In the genomic region with DNA sequence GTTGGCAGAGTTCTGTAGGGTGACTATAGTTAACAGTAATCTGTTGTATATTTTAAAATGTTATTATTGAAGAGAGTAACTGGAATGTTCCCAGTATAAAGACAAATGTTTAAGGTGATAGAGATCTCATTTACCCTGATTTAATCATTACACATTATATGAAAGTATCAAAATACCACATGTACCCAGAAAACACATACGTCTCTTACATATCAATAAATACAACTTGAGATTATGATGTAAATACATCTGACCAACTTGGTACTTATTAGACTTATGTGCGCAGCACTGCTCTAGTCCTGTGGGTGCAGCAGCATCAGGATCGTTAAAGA, we compare ENCODE assay signal across 7 cellular contexts. TPM values are rescaled to one million over a fixed set of nuclear protein-coding genes. Genes with fewer than 3 reads are reported as not detected.
DNase-seq lines count a peak whose midpoint lies in the region; ATAC-seq lines count a peak whose summit lies in the region.

No MANE protein-coding gene starts in this region.

- H3K27ac ChIP-seq in HUES48 (ENCODE audit: low read depth, low read length) (peak overlapping the region; percentile 84), iPS-18a (ENCODE audit: low read length) (peak overlapping the region; percentile 93)

- peaks cover 5% of the 10 kb centered on the region; the same call in 1 of the 2 replicates for H3K4me1 ChIP-seq in HUES48 (ENCODE audit: control insufficient read depth, insufficient read depth, low read length)
- peaks cover 12% of the 10 kb centered on the region for H3K4me1 ChIP-seq in iPS-18a (ENCODE audit: control insufficient read depth, low read depth, low read length)

- H3K4me3 ChIP-seq in HUES48 (ENCODE audit: low read depth, low read length) (peak overlapping the region; percentile 92), iPS-18a (ENCODE audit: low read length) (peak overlapping the region; percentile 94)

- H3K36me3 Mint-ChIP-seq in activated T-helper 17 cell treated with anti-CD3 and anti-CD28 coated beads, Interleukin-2, amount 50 U/mL, for 72 hours (ENCODE audit: low read depth) = peaks cover 50% of the 10 kb centered on the region
- H3K36me3 Mint-ChIP-seq in stimulated activated memory B cell treated with anti-CD40 and anti-IgM and Interleukin-4, amounts not matched to agents 10 μg/mL and 1 μg/mL and 100 μg/mL, for 72 hours = peaks cover 22% of the 10 kb centered on the region

- H3K27me3 ChIP-seq in HUES48 (ENCODE audit: control insufficient read depth, insufficient read depth, low read length) (no peaks in the 10 kb centered on the region), iPS-18a (ENCODE audit: control insufficient read depth, insufficient read depth, low read length) (no peaks in the 10 kb centered on the region)

- peak overlapping the region; percentile 58 for H3K9ac ChIP-seq in HUES48 (ENCODE audit: low read depth, low read length)
- H3K9ac ChIP-seq in iPS-18a (ENCODE audit: low read length) = peak overlapping the region; percentile 92

- H3K27me3 Mint-ChIP-seq in activated T-helper 17 cell treated with anti-CD3 and anti-CD28 coated beads, Interleukin-2, amount 50 U/mL, for 72 hours = no peaks in the 10 kb centered on the region
- no peaks in the 10 kb centered on the region for H3K27me3 Mint-ChIP-seq in stimulated activated memory B cell treated with anti-CD40 and anti-IgM and Interleukin-4, amounts not matched to agents 10 μg/mL and 1 μg/mL and 100 μg/mL, for 72 hours

- H3K36me3 ChIP-seq in HUES48 (ENCODE audit: control insufficient read depth, insufficient read depth, low read length) = peaks cover 31% of the 10 kb centered on the region
- peaks cover 25% of the 10 kb centered on the region for H3K36me3 ChIP-seq in iPS-18a (ENCODE audit: control insufficient read depth, low read depth, low read length)

- ATAC-seq in activated T-helper 17 cell treated with anti-CD3 and anti-CD28 coated beads, Interleukin-2, amount 50 U/mL, for 72 hours (replicated peaks) = no peak
- ATAC-seq in stimulated activated memory B cell treated with anti-CD40 and anti-IgM and Interleukin-4, amounts not matched to agents 10 μg/mL and 1 μg/mL and 100 μg/mL, for 72 hours = no peak
- ATAC-seq in HG02840 (IDR thresholded peaks at IDR 0.05; ENCODE audit: low FRiP score, unreplicated experiment) = no peak

- H3K9me3 ChIP-seq in HUES48 (ENCODE audit: control insufficient read depth, insufficient read depth, low read length) = no peaks in the 10 kb centered on the region
- H3K9me3 ChIP-seq in iPS-18a (ENCODE audit: control insufficient read depth, low read depth, low read length) = no peaks in the 10 kb centered on the region

- peak overlapping the region; percentile 95 for H3K27ac Mint-ChIP-seq in activated T-helper 17 cell treated with anti-CD3 and anti-CD28 coated beads, Interleukin-2, amount 50 U/mL, for 72 hours
- peak overlapping the region; percentile 97 for H3K27ac Mint-ChIP-seq in stimulated activated memory B cell treated with anti-CD40 and anti-IgM and Interleukin-4, amounts not matched to agents 10 μg/mL and 1 μg/mL and 100 μg/mL, for 72 hours

- peaks cover 26% of the 10 kb centered on the region for H3K4me1 Mint-ChIP-seq in activated T-helper 17 cell treated with anti-CD3 and anti-CD28 coated beads, Interleukin-2, amount 50 U/mL, for 72 hours
- H3K4me1 Mint-ChIP-seq in stimulated activated memory B cell treated with anti-CD40 and anti-IgM and Interleukin-4, amounts not matched to agents 10 μg/mL and 1 μg/mL and 100 μg/mL, for 72 hours = peaks cover 36% of the 10 kb centered on the region

- DNase-seq in NCI-H345 treated with DMSO at 0.1 percent for 48 hours (lab: John Stamatoyannopoulos, UW; ENCODE audit: unreplicated experiment) (no peak), putamen (ENCODE audit: low spot score) (no peak)

- H3K9me3 Mint-ChIP-seq in activated T-helper 17 cell treated with anti-CD3 and anti-CD28 coated beads, Interleukin-2, amount 50 U/mL, for 72 hours = no peaks in the 10 kb centered on the region
- H3K9me3 Mint-ChIP-seq in stimulated activated memory B cell treated with anti-CD40 and anti-IgM and Interleukin-4, amounts not matched to agents 10 μg/mL and 1 μg/mL and 100 μg/mL, for 72 hours = no peaks in the 10 kb centered on the region

- H3K4me3 Mint-ChIP-seq in activated T-helper 17 cell treated with anti-CD3 and anti-CD28 coated beads, Interleukin-2, amount 50 U/mL, for 72 hours = peak overlapping the region; percentile 96
- peak overlapping the region; percentile 96 for H3K4me3 Mint-ChIP-seq in stimulated activated memory B cell treated with anti-CD40 and anti-IgM and Interleukin-4, amounts not matched to agents 10 μg/mL and 1 μg/mL and 100 μg/mL, for 72 hours

RNA-seq across cellular contexts. Expression of gene PARK7, which starts 0.7 kb away (rescaled TPM):
- total RNA-seq in activated T-helper 17 cell treated with anti-CD3 and anti-CD28 coated beads, Interleukin-2, amount 50 U/mL, for 72 hours = 100 to 1,000 TPM; 262 to 416 TPM

RNA-seq across cellular contexts. Expression of gene TNFRSF9, which starts 20.2 kb away (rescaled TPM):
- total RNA-seq in activated T-helper 17 cell treated with anti-CD3 and anti-CD28 coated beads, Interleukin-2, amount 50 U/mL, for 72 hours = 10 to 100 TPM; 22.2 to 40.8 TPM
